19 cellular contexts compared by ENCODE assay signal in genomic region chr3:155275159-155275754, GRCh38. TPM values are rescaled to one million over a fixed set of nuclear protein-coding genes. Genes with fewer than 3 reads are reported as not detected.
"Had no signal": no experiment of that assay in that cellular context is flagged by ENCODE, and none has a peak within 500 bp of the region (broad histone marks: within the 10 kb centered on the region; RNA-seq: fewer than 3 reads in every experiment).

No MANE protein-coding gene starts in this region.

RNA-seq across cellular contexts. Expression of gene STRIT1, which starts 18.2 kb away (rescaled TPM):
- total RNA-seq: activated B cell treated with CpG ODN at 0.5 μM for 24 hours; activated CD4-positive, alpha-beta memory T cell treated with anti-CD3 and anti-CD28 coated beads for 36 hours; activated CD4-positive, alpha-beta T cell treated with anti-CD3 and anti-CD28 coated beads, Interleukin-2, amount 10 ng/mL, durations not matched to agents 24 days and 14 days; activated CD8-positive, alpha-beta memory T cell treated with anti-CD3 and anti-CD28 coated beads for 36 hours; activated CD8-positive, alpha-beta T cell treated with anti-CD3 and anti-CD28 coated beads for 36 hours; activated naive CD4-positive, alpha-beta T cell treated with anti-CD3 and anti-CD28 coated beads for 36 hours; activated naive CD4-positive, alpha-beta T cell treated with anti-CD3 and anti-CD28 coated beads, Interleukin-2, amount 50 U/mL, for 72 hours; activated naive CD8-positive, alpha-beta T cell treated with anti-CD3 and anti-CD28 coated beads for 36 hours; activated T-cell treated with anti-CD3 and anti-CD28 coated beads, Interleukin-2, amount 50 U/mL, for 4 hours; activated T-cell treated with anti-CD3 and anti-CD28 coated beads, Interleukin-2, amount 50 U/mL, for 72 hours; activated T-helper 1 cell treated with anti-CD3 and anti-CD28 coated beads, Interleukin-12 subunit alpha, Interleukin-12 subunit beta, Interleukin-2, Interleukin-4 antibody, amounts not matched to agents 30 ng/mL and 10 ng/mL and 1 ng/mL, durations not matched to agents 14 hours and 24 hours and 36 hours; activated T-helper 17 cell treated with anti-CD3 and anti-CD28 coated beads, Interleukin-2, amount 50 U/mL, for 72 hours; aorta; astrocyte; body of pancreas; cerebellum; T-helper 1 cell treated with Interleukin-12 subunit alpha and Interleukin-12 subunit beta and Interleukin-4 antibody, amounts not matched to agents 30 ng/mL and 1 ng/mL, for 36 hours; T-helper 17 cell; T-helper 2 cell treated with Interferon-gamma antibody and Interleukin-4, amounts not matched to agents 100 ng/mL and 5 ng/mL, for 36 hours had no signal
